42 cellular contexts compared by ENCODE assay signal in the genomic region with DNA sequence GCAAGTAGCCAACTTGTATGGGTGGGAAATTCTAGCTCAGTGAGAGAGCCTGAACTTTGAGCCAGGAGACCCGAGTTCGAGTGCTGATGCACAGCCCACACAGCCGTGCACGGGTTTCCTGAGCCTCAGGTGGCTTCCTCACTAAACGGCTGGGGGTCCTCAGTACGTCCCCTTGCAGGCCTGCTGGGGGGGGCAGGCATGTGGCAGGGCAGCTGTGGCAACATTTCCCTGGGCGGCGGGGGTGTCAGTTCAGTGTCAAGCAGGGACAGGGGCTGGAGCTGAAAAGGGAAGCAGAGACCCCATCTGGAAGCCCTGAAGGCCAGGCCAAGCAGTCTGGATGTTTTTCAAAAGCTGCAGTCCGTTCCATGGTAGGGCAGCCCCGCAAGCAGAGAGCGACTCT. TPM values are rescaled to one million over a fixed set of nuclear protein-coding genes. Genes with fewer than 3 reads are reported as not detected.
"Had no signal": no experiment of that assay in that cellular context is flagged by ENCODE, and none has a peak within 500 bp of the region (broad histone marks: within the 10 kb centered on the region; RNA-seq: fewer than 3 reads in every experiment).

No MANE protein-coding gene starts in this region.

- H3K27me3 Mint-ChIP-seq: activated naive CD8-positive, alpha-beta T cell treated with anti-CD3 and anti-CD28 coated beads, Interleukin-2, amount 10 ng/mL, durations not matched to agents 7 days and 5 days; activated T-cell treated with anti-CD3 and anti-CD28 coated beads, Interleukin-2, amount 50 U/mL, for 24 hours had no signal

- ATAC-seq: activated naive CD4-positive, alpha-beta T cell treated with anti-CD3 and anti-CD28 coated beads, Interleukin-2, amount 50 U/mL, for 72 hours; activated naive CD8-positive, alpha-beta T cell treated with anti-CD3 and anti-CD28 coated beads, Interleukin-2, amount 50 U/mL, for 24 hours; activated T-cell treated with anti-CD3 and anti-CD28 coated beads, Interleukin-2, amount 50 U/mL, for 4 hours; activated T-cell treated with anti-CD3 and anti-CD28 coated beads, Interleukin-2, amount 50 U/mL, for 72 hours; activated T-helper 17 cell treated with anti-CD3 and anti-CD28 coated beads, Interleukin-2, amount 50 U/mL, for 72 hours; body of pancreas had no signal

- H3K4me3 ChIP-seq: adrenal gland, ascending aorta, body of pancreas, breast epithelium, cardiac muscle cell had no signal

- H3K27ac ChIP-seq: adrenal gland, ascending aorta, body of pancreas, brain microvascular endothelial cell, breast epithelium, cardiac muscle cell had no signal

- FAIRE-seq: astrocyte, bronchial epithelial cell had no signal

- H3K36me3 ChIP-seq: adrenal gland, ascending aorta, brain microvascular endothelial cell, breast epithelium, cardiac muscle cell had no signal

- H3K9me3 ChIP-seq: adrenal gland, ascending aorta, body of pancreas had no signal

- H3K27me3 ChIP-seq: adrenal gland, ascending aorta, body of pancreas, brain microvascular endothelial cell, cardiac muscle cell had no signal

- H3K4me1 ChIP-seq: adrenal gland, ascending aorta, body of pancreas, breast epithelium had no signal

- H3K4me3 Mint-ChIP-seq: activated naive CD4-positive, alpha-beta T cell treated with anti-CD3 and anti-CD28 coated beads for 36 hours; activated naive CD4-positive, alpha-beta T cell treated with anti-CD3 and anti-CD28 coated beads, Interleukin-2, amount 10 ng/mL, durations not matched to agents 7 days and 5 days; activated naive CD4-positive, alpha-beta T cell treated with anti-CD3 and anti-CD28 coated beads, Interleukin-2, amount 50 U/mL, for 24 hours; activated naive CD8-positive, alpha-beta T cell; activated naive CD8-positive, alpha-beta T cell treated with anti-CD3 and anti-CD28 coated beads for 36 hours; activated naive CD8-positive, alpha-beta T cell treated with anti-CD3 and anti-CD28 coated beads, Interleukin-2, amount 10 ng/mL, durations not matched to agents 7 days and 5 days; activated naive CD8-positive, alpha-beta T cell treated with anti-CD3 and anti-CD28 coated beads, Interleukin-2, amount 50 U/mL, for 24 hours; activated T-cell treated with anti-CD3 and anti-CD28 coated beads, Interleukin-2, amount 50 U/mL, for 24 hours; activated T-cell treated with anti-CD3 and anti-CD28 coated beads, Interleukin-2, amount 50 U/mL, for 4 hours; activated T-cell treated with anti-CD3 and anti-CD28 coated beads, Interleukin-2, amount 50 U/mL, for 72 hours; activated T-helper 1 cell treated with anti-CD3 and anti-CD28 coated beads, Interleukin-12 subunit alpha, Interleukin-12 subunit beta, Interleukin-2, Interleukin-4 antibody, amounts not matched to agents 30 ng/mL and 10 ng/mL and 1 ng/mL, durations not matched to agents 14 hours and 24 hours and 36 hours; activated T-helper 17 cell treated with anti-CD3 and anti-CD28 coated beads, Interleukin-2, amount 50 U/mL, for 72 hours; brain had no signal

- H3K9me3 Mint-ChIP-seq: activated naive CD8-positive, alpha-beta T cell treated with anti-CD3 and anti-CD28 coated beads, Interleukin-2, amount 10 ng/mL, durations not matched to agents 7 days and 5 days; activated T-helper 1 cell treated with anti-CD3 and anti-CD28 coated beads, Interleukin-12 subunit alpha, Interleukin-12 subunit beta, Interleukin-2, Interleukin-4 antibody, amounts not matched to agents 30 ng/mL and 10 ng/mL and 1 ng/mL, durations not matched to agents 14 hours and 24 hours and 36 hours; activated T-helper 17 cell treated with anti-CD3 and anti-CD28 coated beads, Interleukin-2, amount 50 U/mL, for 72 hours; activated T-helper 2 cell treated with anti-CD3 and anti-CD28 coated beads, Interferon-gamma antibody, Interleukin-2, Interleukin-4, amounts not matched to agents 10 μg/mL and 5 μg/mL and 100 μg/mL, durations not matched to agents 14 hours and 24 hours and 36 hours had no signal

- H3K4me1 Mint-ChIP-seq: activated naive CD4-positive, alpha-beta T cell treated with anti-CD3 and anti-CD28 coated beads, Interleukin-2, amount 10 ng/mL, durations not matched to agents 7 days and 5 days; activated naive CD4-positive, alpha-beta T cell treated with anti-CD3 and anti-CD28 coated beads, Interleukin-2, amount 50 U/mL, for 24 hours; activated naive CD8-positive, alpha-beta T cell treated with anti-CD3 and anti-CD28 coated beads for 36 hours; activated naive CD8-positive, alpha-beta T cell treated with anti-CD3 and anti-CD28 coated beads, Interleukin-2, amount 10 ng/mL, durations not matched to agents 7 days and 5 days; activated naive CD8-positive, alpha-beta T cell treated with anti-CD3 and anti-CD28 coated beads, Interleukin-2, amount 50 U/mL, for 24 hours; activated T-helper 17 cell treated with anti-CD3 and anti-CD28 coated beads, Interleukin-2, amount 50 U/mL, for 72 hours; brain had no signal

- H3K27ac Mint-ChIP-seq: activated naive CD4-positive, alpha-beta T cell treated with anti-CD3 and anti-CD28 coated beads for 36 hours; activated naive CD8-positive, alpha-beta T cell; activated naive CD8-positive, alpha-beta T cell treated with anti-CD3 and anti-CD28 coated beads for 36 hours; activated naive CD8-positive, alpha-beta T cell treated with anti-CD3 and anti-CD28 coated beads, Interleukin-2, amount 10 ng/mL, durations not matched to agents 7 days and 5 days; activated naive CD8-positive, alpha-beta T cell treated with anti-CD3 and anti-CD28 coated beads, Interleukin-2, amount 50 U/mL, for 24 hours; activated T-cell treated with anti-CD3 and anti-CD28 coated beads, Interleukin-2, amount 50 U/mL, for 24 hours; activated T-cell treated with anti-CD3 and anti-CD28 coated beads, Interleukin-2, amount 50 U/mL, for 72 hours; activated T-helper 1 cell treated with anti-CD3 and anti-CD28 coated beads, Interleukin-12 subunit alpha, Interleukin-12 subunit beta, Interleukin-2, Interleukin-4 antibody, amounts not matched to agents 30 ng/mL and 10 ng/mL and 1 ng/mL, durations not matched to agents 14 hours and 24 hours and 36 hours; activated T-helper 17 cell treated with anti-CD3 and anti-CD28 coated beads, Interleukin-2, amount 50 U/mL, for 72 hours; activated T-helper 2 cell treated with anti-CD3 and anti-CD28 coated beads, Interferon-gamma antibody, Interleukin-2, Interleukin-4, amounts not matched to agents 10 μg/mL and 5 μg/mL and 100 μg/mL, durations not matched to agents 14 hours and 24 hours and 36 hours had no signal

- H3K36me3 Mint-ChIP-seq: activated naive CD4-positive, alpha-beta T cell treated with anti-CD3 and anti-CD28 coated beads, Interleukin-2, amount 10 ng/mL, durations not matched to agents 7 days and 5 days; activated naive CD8-positive, alpha-beta T cell; activated naive CD8-positive, alpha-beta T cell treated with anti-CD3 and anti-CD28 coated beads for 36 hours; activated naive CD8-positive, alpha-beta T cell treated with anti-CD3 and anti-CD28 coated beads, Interleukin-2, amount 10 ng/mL, durations not matched to agents 7 days and 5 days; brain had no signal

- DNase-seq: activated effector memory CD4-positive, alpha-beta T cell treated with anti-CD3 and anti-CD28 coated beads, Interleukin-2, amount 50 U/mL, for 16 hours; activated effector memory CD4-positive, alpha-beta T cell treated with Interleukin-2 at 50 U/mL for 16 hours; activated gamma-delta T cell; activated gamma-delta T cell treated with Interleukin-2 at 50 U/mL for 16 hours; activated naive CD4-positive, alpha-beta T cell; activated naive CD4-positive, alpha-beta T cell treated with anti-CD3 and anti-CD28 coated beads for 36 hours; activated naive CD4-positive, alpha-beta T cell treated with anti-CD3 and anti-CD28 coated beads, Interleukin-2, amount 10 ng/mL, durations not matched to agents 7 days and 5 days; activated naive CD4-positive, alpha-beta T cell treated with anti-CD3 and anti-CD28 coated beads, Interleukin-2, amount 50 U/mL, for 16 hours; activated naive CD4-positive, alpha-beta T cell treated with Interleukin-2 at 50 U/mL for 16 hours; activated naive CD8-positive, alpha-beta T cell treated with anti-CD3 and anti-CD28 coated beads for 36 hours; activated naive CD8-positive, alpha-beta T cell treated with anti-CD3 and anti-CD28 coated beads, Interleukin-2, amount 10 ng/mL, durations not matched to agents 7 days and 5 days; activated naive CD8-positive, alpha-beta T cell treated with anti-CD3 and anti-CD28 coated beads, Interleukin-2, amount 50 U/mL, for 24 hours; activated T-cell treated with anti-CD3 and anti-CD28 coated beads for 4 hours; activated T-cell treated with anti-CD3 and anti-CD28 coated beads, Interleukin-2, amount 50 U/mL, for 1 hour; activated T-cell treated with anti-CD3 and anti-CD28 coated beads, Interleukin-2, amount 50 U/mL, for 24 hours; activated T-cell treated with anti-CD3 and anti-CD28 coated beads, Interleukin-2, amount 50 U/mL, for 4 hours; activated T-cell treated with anti-CD3 and anti-CD28 coated beads, Interleukin-2, amount 50 U/mL, for 48 hours; activated T-cell treated with anti-CD3 and anti-CD28 coated beads, Interleukin-2, amount 50 U/mL, for 72 hours; adrenal gland; amniotic stem cell; amygdala; anterior cingulate cortex; aorta; body of pancreas; brain microvascular endothelial cell; caudate nucleus; central memory CD4-positive, alpha-beta T cell; cerebellar nuclear complex had no signal

RNA-seq across cellular contexts. Expression of a gene that starts 14.6 kb away (rescaled TPM):
- total RNA-seq: activated naive CD4-positive, alpha-beta T cell treated with anti-CD3 and anti-CD28 coated beads for 36 hours; activated naive CD4-positive, alpha-beta T cell treated with anti-CD3 and anti-CD28 coated beads, Interleukin-2, amount 50 U/mL, for 72 hours; activated naive CD8-positive, alpha-beta T cell treated with anti-CD3 and anti-CD28 coated beads for 36 hours; activated naive CD8-positive, alpha-beta T cell treated with anti-CD3 and anti-CD28 coated beads, Interleukin-2, amount 10 ng/mL, durations not matched to agents 7 days and 5 days; activated T-cell treated with anti-CD3 and anti-CD28 coated beads, Interleukin-2, amount 50 U/mL, for 4 hours; activated T-cell treated with anti-CD3 and anti-CD28 coated beads, Interleukin-2, amount 50 U/mL, for 72 hours; activated T-helper 1 cell treated with anti-CD3 and anti-CD28 coated beads, Interleukin-12 subunit alpha, Interleukin-12 subunit beta, Interleukin-2, Interleukin-4 antibody, amounts not matched to agents 30 ng/mL and 10 ng/mL and 1 ng/mL, durations not matched to agents 14 hours and 24 hours and 36 hours; activated T-helper 17 cell treated with anti-CD3 and anti-CD28 coated beads, Interleukin-2, amount 50 U/mL, for 72 hours; activated T-helper 2 cell treated with anti-CD3 and anti-CD28 coated beads, Interferon-gamma antibody, Interleukin-2, Interleukin-4, amounts not matched to agents 10 μg/mL and 5 μg/mL and 100 μg/mL, durations not matched to agents 14 hours and 24 hours and 36 hours; ascending aorta; bronchial epithelial cell; cardiac septum; chondrocyte had no signal
- polyA plus RNA-seq: cardiac muscle cell had no signal
